Comparison of ENCODE assay signal across 1 cellular context in genomic region chrX:135003876-135004623, GRCh38.
A peak's percentile ranks its signal among the peaks of the same experiment; 100 is the strongest.
TF ChIP-seq lines count a peak whose summit lies in the region.

No MANE protein-coding gene starts in this region.

TF ChIP-seq in HEK293, 187 proteins besides CTCF, POLR2A, EP300 and RAD21 (continued from another document):
- TF ChIP-seq, protein P1, sequence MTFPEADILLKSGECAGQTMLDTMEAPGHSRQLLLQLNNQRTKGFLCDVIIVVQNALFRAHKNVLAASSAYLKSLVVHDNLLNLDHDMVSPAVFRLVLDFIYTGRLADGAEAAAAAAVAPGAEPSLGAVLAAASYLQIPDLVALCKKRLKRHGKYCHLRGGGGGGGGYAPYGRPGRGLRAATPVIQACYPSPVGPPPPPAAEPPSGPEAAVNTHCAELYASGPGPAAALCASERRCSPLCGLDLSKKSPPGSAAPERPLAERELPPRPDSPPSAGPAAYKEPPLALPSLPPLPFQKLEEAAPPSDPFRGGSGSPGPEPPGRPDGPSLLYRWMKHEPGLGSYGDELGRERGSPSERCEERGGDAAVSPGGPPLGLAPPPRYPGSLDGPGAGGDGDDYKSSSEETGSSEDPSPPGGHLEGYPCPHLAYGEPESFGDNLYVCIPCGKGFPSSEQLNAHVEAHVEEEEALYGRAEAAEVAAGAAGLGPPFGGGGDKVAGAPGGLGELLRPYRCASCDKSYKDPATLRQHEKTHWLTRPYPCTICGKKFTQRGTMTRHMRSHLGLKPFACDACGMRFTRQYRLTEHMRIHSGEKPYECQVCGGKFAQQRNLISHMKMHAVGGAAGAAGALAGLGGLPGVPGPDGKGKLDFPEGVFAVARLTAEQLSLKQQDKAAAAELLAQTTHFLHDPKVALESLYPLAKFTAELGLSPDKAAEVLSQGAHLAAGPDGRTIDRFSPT (tag by site-specific recombination; IDR thresholded peaks at IDR 0.05) = no peak
- TF ChIP-seq ZNF571 (tag by site-specific recombination; IDR thresholded peaks at IDR 0.05) (no peak), BCL11B (tag by site-specific recombination; IDR thresholded peaks at IDR 0.05; ENCODE audit: low read depth) (no peak), ZNF416 (tag by site-specific recombination; IDR thresholded peaks at IDR 0.05) (no peak), ZNF510 (tag by site-specific recombination; IDR thresholded peaks at IDR 0.05; ENCODE audit: insufficient replicate concordance) (no peak), MZF1 (tag by site-specific recombination; IDR thresholded peaks at IDR 0.05; ENCODE audit: borderline replicate concordance) (no peak), TRIM28 (IDR thresholded peaks at IDR 0.05; ENCODE audit: borderline replicate concordance, low read length) (no peak), ZNF112 (tag by site-specific recombination; IDR thresholded peaks at IDR 0.05) (no peak), ZSCAN16 (tag by site-specific recombination; IDR thresholded peaks at IDR 0.05) (peak; percentile 69), ZNF335 (tag by site-specific recombination; conservative IDR thresholded peaks at IDR 0.05) (peak; percentile 65), ZNF19 (tag by site-specific recombination; IDR thresholded peaks at IDR 0.05; ENCODE audit: low read depth) (no peak), ZNF341 (tag by site-specific recombination; IDR thresholded peaks at IDR 0.05; ENCODE audit: low read depth) (peak; percentile 49), ZNF239 (tag by site-specific recombination; IDR thresholded peaks at IDR 0.05) (no peak), ZNF654 (tag by site-specific recombination; IDR thresholded peaks at IDR 0.05; ENCODE audit: low read depth) (no peak), ZNF704 (tag by site-specific recombination; IDR thresholded peaks at IDR 0.05) (no peak)
- TF ChIP-seq, protein P2, sequence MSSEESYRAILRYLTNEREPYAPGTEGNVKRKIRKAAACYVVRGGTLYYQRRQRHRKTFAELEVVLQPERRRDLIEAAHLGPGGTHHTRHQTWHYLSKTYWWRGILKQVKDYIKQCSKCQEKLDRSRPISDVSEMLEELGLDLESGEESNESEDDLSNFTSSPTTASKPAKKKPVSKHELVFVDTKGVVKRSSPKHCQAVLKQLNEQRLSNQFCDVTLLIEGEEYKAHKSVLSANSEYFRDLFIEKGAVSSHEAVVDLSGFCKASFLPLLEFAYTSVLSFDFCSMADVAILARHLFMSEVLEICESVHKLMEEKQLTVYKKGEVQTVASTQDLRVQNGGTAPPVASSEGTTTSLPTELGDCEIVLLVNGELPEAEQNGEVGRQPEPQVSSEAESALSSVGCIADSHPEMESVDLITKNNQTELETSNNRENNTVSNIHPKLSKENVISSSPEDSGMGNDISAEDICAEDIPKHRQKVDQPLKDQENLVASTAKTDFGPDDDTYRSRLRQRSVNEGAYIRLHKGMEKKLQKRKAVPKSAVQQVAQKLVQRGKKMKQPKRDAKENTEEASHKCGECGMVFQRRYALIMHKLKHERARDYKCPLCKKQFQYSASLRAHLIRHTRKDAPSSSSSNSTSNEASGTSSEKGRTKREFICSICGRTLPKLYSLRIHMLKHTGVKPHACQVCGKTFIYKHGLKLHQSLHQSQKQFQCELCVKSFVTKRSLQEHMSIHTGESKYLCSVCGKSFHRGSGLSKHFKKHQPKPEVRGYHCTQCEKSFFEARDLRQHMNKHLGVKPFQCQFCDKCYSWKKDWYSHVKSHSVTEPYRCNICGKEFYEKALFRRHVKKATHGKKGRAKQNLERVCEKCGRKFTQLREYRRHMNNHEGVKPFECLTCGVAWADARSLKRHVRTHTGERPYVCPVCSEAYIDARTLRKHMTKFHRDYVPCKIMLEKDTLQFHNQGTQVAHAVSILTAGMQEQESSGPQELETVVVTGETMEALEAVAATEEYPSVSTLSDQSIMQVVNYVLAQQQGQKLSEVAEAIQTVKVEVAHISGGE (tag by site-specific recombination; conservative IDR thresholded peaks at IDR 0.05; ENCODE audit: low read depth) = 0 out of 2 replicates have a peak, but pooled peaks have one; percentile 48
